ENCODE assay signal across 30 cellular contexts in the genomic region with DNA sequence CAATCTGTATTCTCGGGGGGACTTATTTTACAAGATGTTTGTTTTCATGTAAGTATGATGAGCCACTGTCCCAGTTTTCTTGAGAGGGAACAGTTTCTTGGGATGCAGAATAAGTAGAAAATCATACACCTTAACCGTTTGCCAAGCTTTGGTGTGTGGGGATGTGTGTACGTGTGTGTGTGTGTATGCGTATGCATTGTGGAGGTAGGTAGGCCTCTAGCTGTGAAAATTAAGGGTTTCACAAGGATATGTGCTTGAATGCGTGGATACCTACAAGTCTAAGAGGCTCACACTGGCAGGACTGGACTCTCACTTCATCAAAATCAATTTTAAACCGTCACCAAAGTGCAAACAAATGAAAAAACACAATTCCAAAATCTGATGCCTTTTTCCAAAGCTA.
"Had no signal": no experiment of that assay in that cellular context is flagged by ENCODE, and none has a peak within 500 bp of the region (broad histone marks: within the 10 kb centered on the region; RNA-seq: fewer than 3 reads in every experiment).

No MANE protein-coding gene starts in this region.

- H3K4me1 ChIP-seq: pancreas, prostate gland, stomach, testis, thyroid gland, upper lobe of left lung had no signal

- H3K4me1 Mint-ChIP-seq: naive B cell; natural killer cell; stimulated activated naive B cell treated with anti-CD40 and anti-IgM and Interleukin-4, amounts not matched to agents 10 μg/mL and 1 μg/mL and 100 μg/mL, for 72 hours had no signal

- H3K27ac Mint-ChIP-seq: mesothelial cell of epicardium; naive B cell; natural killer cell; nephron progenitor cell; stimulated activated naive B cell treated with anti-CD40 and anti-IgM and Interleukin-4, amounts not matched to agents 10 μg/mL and 1 μg/mL and 100 μg/mL, for 72 hours had no signal

- H3K4me3 ChIP-seq: lung, pancreas, prostate gland, skin epidermis, stomach, testis, thyroid gland, transverse colon, upper lobe of left lung, vagina had no signal

- H3K36me3 Mint-ChIP-seq: mesothelial cell of epicardium; naive B cell; natural killer cell; stimulated activated naive B cell treated with anti-CD40 and anti-IgM and Interleukin-4, amounts not matched to agents 10 μg/mL and 1 μg/mL and 100 μg/mL, for 72 hours had no signal

- DNase-seq: kidney glomerular epithelial cell; left cardiac atrium; mesendoderm; naive B cell; natural killer cell; nephron progenitor cell; nucleus accumbens; pancreas; posterior cingulate gyrus; retina; right cardiac atrium; stimulated activated CD4-positive, alpha-beta T cell treated with anti-CD3 and anti-CD28 coated beads, Interleukin-12 subunit alpha, Interleukin-12 subunit beta, amount 100 ng/mL, for 4 hours; stimulated activated CD4-positive, alpha-beta T cell treated with anti-CD3 and anti-CD28 coated beads, Interleukin-15, amount 100 ng/mL, for 24 hours; stimulated activated CD4-positive, alpha-beta T cell treated with anti-CD3 and anti-CD28 coated beads, Interleukin-2, amount 100 ng/mL, for 24 hours; stimulated activated CD4-positive, alpha-beta T cell treated with anti-CD3 and anti-CD28 coated beads, Interleukin-4, amount 100 ng/mL, for 1 hour; stimulated activated naive B cell treated with anti-CD40 and anti-IgM and Interleukin-4, amounts not matched to agents 10 μg/mL and 1 μg/mL and 100 μg/mL, for 72 hours; stimulated activated naive CD8-positive, alpha-beta T cell treated with anti-CD3 and anti-CD28 coated beads, Interleukin-15, Interleukin-2, amounts not matched to agents 100 U/mL and 50 U/mL, for 24 hours; stomach; testis; thyroid gland; transverse colon; upper lobe of left lung had no signal

- H3K27me3 ChIP-seq: pancreas, stomach, testis, thyroid gland, transverse colon, upper lobe of left lung, vagina had no signal

- H3K27ac ChIP-seq: pancreas, prostate gland, skin epidermis, stomach, testis, thyroid gland, transverse colon, upper lobe of left lung, vagina had no signal

- ATAC-seq: left cardiac atrium; left lobe of liver; natural killer cell; pancreas; right cardiac atrium; sciatic nerve; stimulated activated naive B cell treated with anti-CD40 and anti-IgM and Interleukin-4, amounts not matched to agents 10 μg/mL and 1 μg/mL and 100 μg/mL, for 72 hours; stimulated activated naive CD8-positive, alpha-beta T cell treated with anti-CD3 and anti-CD28 coated beads, Interleukin-15, Interleukin-2, amounts not matched to agents 100 U/mL and 50 U/mL, for 24 hours had no signal

- H3K27me3 Mint-ChIP-seq: stimulated activated naive B cell treated with anti-CD40 and anti-IgM and Interleukin-4, amounts not matched to agents 10 μg/mL and 1 μg/mL and 100 μg/mL, for 72 hours had no signal

- H3K9me3 ChIP-seq: pancreas, prostate gland, stomach, testis, thyroid gland, transverse colon, upper lobe of left lung, vagina had no signal

- H3K4me3 Mint-ChIP-seq: mesothelial cell of epicardium; naive B cell; natural killer cell; nephron progenitor cell; stimulated activated naive B cell treated with anti-CD40 and anti-IgM and Interleukin-4, amounts not matched to agents 10 μg/mL and 1 μg/mL and 100 μg/mL, for 72 hours had no signal

- H3K36me3 ChIP-seq: pancreas, prostate gland, stomach, thyroid gland, transverse colon, upper lobe of left lung, vagina had no signal

- FAIRE-seq: keratinocyte, pancreas had no signal

- H3K9me3 Mint-ChIP-seq: mesothelial cell of epicardium; naive B cell; natural killer cell; nephron progenitor cell; stimulated activated naive B cell treated with anti-CD40 and anti-IgM and Interleukin-4, amounts not matched to agents 10 μg/mL and 1 μg/mL and 100 μg/mL, for 72 hours had no signal
